ENCODE assay signal across 31 cellular contexts in the genomic region with DNA sequence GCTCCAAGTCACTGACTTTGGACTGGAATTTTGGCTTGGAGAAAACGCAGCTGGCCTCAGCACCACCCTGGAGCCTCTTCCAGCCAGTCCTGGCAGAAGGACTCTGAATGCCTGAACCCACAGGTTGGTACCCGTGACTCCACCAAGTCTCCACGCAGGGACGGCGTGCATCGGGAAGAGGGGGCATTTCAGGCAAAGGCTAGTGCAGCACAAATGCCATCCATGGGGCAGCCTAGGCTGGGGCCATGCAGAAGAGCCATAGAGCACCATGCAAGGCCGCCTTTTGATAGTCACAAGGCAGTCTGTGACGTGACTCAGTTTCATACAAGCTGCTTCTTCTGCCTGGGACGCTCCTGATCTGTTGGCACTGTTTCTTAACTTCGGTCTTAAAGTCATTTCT. TPM values are rescaled to one million over a fixed set of nuclear protein-coding genes. Genes with fewer than 3 reads are reported as not detected.
"Had no signal": no experiment of that assay in that cellular context is flagged by ENCODE, and none has a peak within 500 bp of the region (broad histone marks: within the 10 kb centered on the region; RNA-seq: fewer than 3 reads in every experiment).

No MANE protein-coding gene starts in this region.

- DNase-seq: activated CD4-positive, alpha-beta memory T cell treated with anti-CD3 and anti-CD28 coated beads for 36 hours; activated CD4-positive, alpha-beta T cell treated with anti-CD3 and anti-CD28 coated beads for 48 hours; activated CD8-positive, alpha-beta memory T cell treated with anti-CD3 and anti-CD28 coated beads, Interleukin-2, amount 50 U/mL, for 4 hours; activated effector memory CD4-positive, alpha-beta T cell treated with anti-CD3 and anti-CD28 coated beads, Interleukin-2, amount 50 U/mL, for 16 hours; activated naive CD4-positive, alpha-beta T cell treated with anti-CD3 and anti-CD28 coated beads, Interleukin-2, amount 10 ng/mL, durations not matched to agents 7 days and 5 days; activated naive CD8-positive, alpha-beta T cell treated with anti-CD3 and anti-CD28 coated beads, Interleukin-2, amount 10 ng/mL, durations not matched to agents 7 days and 5 days; activated T-cell treated with anti-CD3 and anti-CD28 coated beads, Interleukin-2, amount 50 U/mL, for 1 hour; heart right ventricle; left lung; lower lobe of right lung; mesendoderm; retina; stimulated activated CD4-positive, alpha-beta T cell treated with anti-CD3 and anti-CD28 coated beads, Interleukin-15, amount 100 ng/mL, for 24 hours; stimulated activated CD4-positive, alpha-beta T cell treated with anti-CD3 and anti-CD28 coated beads, Interleukin-2, amount 100 ng/mL, for 24 hours; stimulated activated naive B cell treated with anti-CD40 and anti-IgM and Interleukin-4, amounts not matched to agents 10 μg/mL and 1 μg/mL and 100 μg/mL, for 72 hours; stomach; T-helper 1 cell; thyroid gland; upper lobe of right lung had no signal

- H3K4me3 ChIP-seq: ascending aorta, coronary artery, heart right ventricle, left lung, lower lobe of right lung, stomach, thyroid gland, upper lobe of right lung had no signal

- H3K4me1 ChIP-seq: ascending aorta, heart right ventricle, left lung, lower lobe of right lung, stomach, thyroid gland, upper lobe of right lung had no signal

- ATAC-seq: activated CD4-positive, CD25-positive, alpha-beta regulatory T cell treated with anti-CD3 and anti-CD28 coated beads, Interleukin-2, amount 50 U/mL, for 24 hours; heart right ventricle; left lung; lower lobe of right lung; natural killer cell treated with Interleukin-12 subunit alpha and Interleukin-12 subunit beta and Interleukin-15 and Interleukin-18, amount 100 ng/mL, for 72 hours; sciatic nerve; stimulated activated naive B cell treated with anti-CD40 and anti-IgM and Interleukin-4, amounts not matched to agents 10 μg/mL and 1 μg/mL and 100 μg/mL, for 72 hours; upper lobe of right lung had no signal

- H3K9me3 ChIP-seq: ascending aorta, heart right ventricle, left lung, lower lobe of right lung, stomach, thyroid gland, upper lobe of right lung had no signal

- H3K27me3 ChIP-seq: ascending aorta, brain microvascular endothelial cell, left lung, thyroid gland, upper lobe of right lung had no signal

- H3K36me3 ChIP-seq: ascending aorta, brain microvascular endothelial cell, heart right ventricle, left lung, lower lobe of right lung, thyroid gland, upper lobe of right lung had no signal

- H3K27ac ChIP-seq: ascending aorta, brain microvascular endothelial cell, coronary artery, heart right ventricle, left lung, lower lobe of right lung, stomach, thyroid gland, upper lobe of right lung, VCaP had no signal

RNA-seq across cellular contexts. Expression of a gene that starts 28.0 kb away (rescaled TPM):
- total RNA-seq: activated CD4-positive, alpha-beta memory T cell treated with anti-CD3 and anti-CD28 coated beads for 36 hours; activated CD8-positive, alpha-beta memory T cell treated with anti-CD3 and anti-CD28 coated beads for 36 hours; activated naive CD8-positive, alpha-beta T cell treated with anti-CD3 and anti-CD28 coated beads, Interleukin-2, amount 10 ng/mL, durations not matched to agents 7 days and 5 days; ascending aorta; cerebellum; endothelial cell of umbilical vein; glomerular endothelial cell; left lung; lower lobe of right lung; mononuclear cell; natural killer cell treated with Interleukin-12 subunit alpha and Interleukin-12 subunit beta and Interleukin-15 and Interleukin-18, amount 100 ng/mL, for 72 hours; sciatic nerve; thyroid gland had no signal
- polyA plus RNA-seq: endothelial cell of umbilical vein had no signal
